ENCODE assay signal across 22 cellular contexts in the genomic region with DNA sequence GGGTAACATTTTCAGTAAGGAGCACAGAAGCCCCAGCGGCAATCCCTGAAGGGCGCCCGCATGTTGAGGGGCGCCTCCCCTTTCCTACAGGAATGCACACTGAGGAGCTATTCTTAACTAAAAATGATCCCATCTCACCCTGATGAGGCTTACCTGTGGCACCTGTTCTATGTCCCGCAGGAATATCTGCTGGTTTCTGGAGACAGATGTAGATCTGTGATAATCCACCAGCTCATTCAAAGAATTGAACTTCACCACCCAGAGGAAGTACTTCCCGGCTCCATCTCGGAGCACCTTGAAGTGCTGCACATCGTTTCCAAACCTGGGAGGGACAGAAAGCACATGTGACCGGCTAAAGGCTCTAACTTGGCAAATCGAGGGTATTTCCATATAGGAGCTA. TPM values are rescaled to one million over a fixed set of nuclear protein-coding genes. Genes with fewer than 3 reads are reported as not detected.
A peak's percentile ranks its signal among the peaks of the same experiment; 100 is the strongest.
DNase-seq lines count a peak whose midpoint lies in the region; ATAC-seq lines count a peak whose summit lies in the region.
"Had no signal": no experiment of that assay in that cellular context is flagged by ENCODE, and none has a peak within 500 bp of the region (broad histone marks: within the 10 kb centered on the region; RNA-seq: fewer than 3 reads in every experiment).

No MANE protein-coding gene starts in this region.

- H3K4me3 Mint-ChIP-seq in activated naive CD8-positive, alpha-beta T cell = no peak overlapping the region
- H3K4me3 Mint-ChIP-seq in activated naive CD8-positive, alpha-beta T cell treated with anti-CD3 and anti-CD28 coated beads, Interleukin-2, amount 50 U/mL, for 24 hours = no peak overlapping the region
- H3K4me3 Mint-ChIP-seq in IgD-negative memory B cell = no peak overlapping the region
- H3K4me3 Mint-ChIP-seq in activated T-helper 2 cell treated with anti-CD3 and anti-CD28 coated beads, Interferon-gamma antibody, Interleukin-2, Interleukin-4, amounts not matched to agents 10 μg/mL and 5 μg/mL and 100 μg/mL, durations not matched to agents 14 hours and 24 hours and 36 hours (ENCODE audit: low read depth) = no peak overlapping the region
- no peak overlapping the region for H3K4me3 Mint-ChIP-seq in activated CD4-positive, alpha-beta memory T cell treated with anti-CD3 and anti-CD28 coated beads for 36 hours
- H3K4me3 Mint-ChIP-seq: CD8-positive, alpha-beta T cell had no signal

- no peaks in the 10 kb centered on the region for H3K9me3 Mint-ChIP-seq in activated naive CD8-positive, alpha-beta T cell (ENCODE audit: low read depth)
- H3K9me3 Mint-ChIP-seq in activated naive CD8-positive, alpha-beta T cell treated with anti-CD3 and anti-CD28 coated beads, Interleukin-2, amount 50 U/mL, for 24 hours = no peaks in the 10 kb centered on the region
- no peaks in the 10 kb centered on the region for H3K9me3 Mint-ChIP-seq in IgD-negative memory B cell
- H3K9me3 Mint-ChIP-seq in activated T-helper 2 cell treated with anti-CD3 and anti-CD28 coated beads, Interferon-gamma antibody, Interleukin-2, Interleukin-4, amounts not matched to agents 10 μg/mL and 5 μg/mL and 100 μg/mL, durations not matched to agents 14 hours and 24 hours and 36 hours = no peaks in the 10 kb centered on the region
- no peaks in the 10 kb centered on the region for H3K9me3 Mint-ChIP-seq in activated CD4-positive, alpha-beta memory T cell treated with anti-CD3 and anti-CD28 coated beads for 36 hours
- H3K9me3 Mint-ChIP-seq: CD8-positive, alpha-beta T cell had no signal

- CTCF ChIA-PET in activated CD4-positive, alpha-beta memory T cell treated with anti-CD3 and anti-CD28 coated beads for 36 hours (lab: Charles Lee) = interaction anchor here (1.0 to 3.8 kb wide), 11 partner anchors 16 to 207 kb away, joined by 5 to 24 read pairs (median 11); partner anchors contain the start of genes GRB2 and SLC25A19

- ATAC-seq in activated naive CD8-positive, alpha-beta T cell treated with anti-CD3 and anti-CD28 coated beads, Interleukin-2, amount 50 U/mL, for 24 hours = no peak
- ATAC-seq: CD8-positive, alpha-beta T cell; HepG2; K562 had no signal

- H3K4me1 Mint-ChIP-seq in activated naive CD8-positive, alpha-beta T cell (ENCODE audit: low read depth) = peaks cover 20% of the 10 kb centered on the region
- peaks cover 26% of the 10 kb centered on the region for H3K4me1 Mint-ChIP-seq in activated naive CD8-positive, alpha-beta T cell treated with anti-CD3 and anti-CD28 coated beads, Interleukin-2, amount 50 U/mL, for 24 hours
- peaks cover 41 to 59% (median 48%) of the 10 kb centered on the region in 3 donors for H3K4me1 Mint-ChIP-seq in IgD-negative memory B cell
- peaks cover 24% of the 10 kb centered on the region for H3K4me1 Mint-ChIP-seq in activated T-helper 2 cell treated with anti-CD3 and anti-CD28 coated beads, Interferon-gamma antibody, Interleukin-2, Interleukin-4, amounts not matched to agents 10 μg/mL and 5 μg/mL and 100 μg/mL, durations not matched to agents 14 hours and 24 hours and 36 hours (ENCODE audit: low read depth)
- H3K4me1 Mint-ChIP-seq in activated CD4-positive, alpha-beta memory T cell treated with anti-CD3 and anti-CD28 coated beads for 36 hours (ENCODE audit: low read depth) = peaks cover 16% of the 10 kb centered on the region

- POLR2A ChIA-PET in activated CD4-positive, alpha-beta memory T cell treated with anti-CD3 and anti-CD28 coated beads for 36 hours (lab: Charles Lee) = no interaction called here

- no peaks in the 10 kb centered on the region for H3K27me3 Mint-ChIP-seq in activated naive CD8-positive, alpha-beta T cell
- no peaks in the 10 kb centered on the region for H3K27me3 Mint-ChIP-seq in activated naive CD8-positive, alpha-beta T cell treated with anti-CD3 and anti-CD28 coated beads, Interleukin-2, amount 50 U/mL, for 24 hours
- H3K27me3 Mint-ChIP-seq in IgD-negative memory B cell = no peaks in the 10 kb centered on the region
- no peaks in the 10 kb centered on the region for H3K27me3 Mint-ChIP-seq in activated T-helper 2 cell treated with anti-CD3 and anti-CD28 coated beads, Interferon-gamma antibody, Interleukin-2, Interleukin-4, amounts not matched to agents 10 μg/mL and 5 μg/mL and 100 μg/mL, durations not matched to agents 14 hours and 24 hours and 36 hours (ENCODE audit: low read depth)
- H3K27me3 Mint-ChIP-seq in activated CD4-positive, alpha-beta memory T cell treated with anti-CD3 and anti-CD28 coated beads for 36 hours = no peaks in the 10 kb centered on the region

- intact Hi-C loops in activated T-helper 2 cell treated with anti-CD3 and anti-CD28 coated beads, Interferon-gamma antibody, Interleukin-2, Interleukin-4, amounts not matched to agents 10 μg/mL and 5 μg/mL and 100 μg/mL, durations not matched to agents 14 hours and 24 hours and 36 hours (cut with micrococcal nuclease) = loop anchor here (5.0 kb wide), 1 partner anchor 46 kb away; no protein-coding TSS in a partner anchor
- intact Hi-C loops in posterior vena cava (cut with DNase I) = loop anchor here (5.0 kb wide), 2 partner anchors 91 to 201 kb away; no protein-coding TSS in a partner anchor
- intact Hi-C loops in activated CD4-positive, alpha-beta memory T cell treated with anti-CD3 and anti-CD28 coated beads for 36 hours (cut with micrococcal nuclease) = loop anchor here (5.0 kb wide), 1 partner anchor 41 kb away; no protein-coding TSS in a partner anchor

- no peaks in the 10 kb centered on the region for H3K36me3 Mint-ChIP-seq in activated naive CD8-positive, alpha-beta T cell
- H3K36me3 Mint-ChIP-seq in activated naive CD8-positive, alpha-beta T cell treated with anti-CD3 and anti-CD28 coated beads, Interleukin-2, amount 50 U/mL, for 24 hours (ENCODE audit: low read depth) = peaks cover 41% of the 10 kb centered on the region
- peaks cover 2% of the 10 kb centered on the region for H3K36me3 Mint-ChIP-seq in IgD-negative memory B cell
- H3K36me3 Mint-ChIP-seq in activated T-helper 2 cell treated with anti-CD3 and anti-CD28 coated beads, Interferon-gamma antibody, Interleukin-2, Interleukin-4, amounts not matched to agents 10 μg/mL and 5 μg/mL and 100 μg/mL, durations not matched to agents 14 hours and 24 hours and 36 hours (ENCODE audit: low read depth) = peaks cover 67% of the 10 kb centered on the region
- peaks cover 32% of the 10 kb centered on the region for H3K36me3 Mint-ChIP-seq in activated CD4-positive, alpha-beta memory T cell treated with anti-CD3 and anti-CD28 coated beads for 36 hours

- peak overlapping the region; percentile 34 for H3K27ac Mint-ChIP-seq in activated naive CD8-positive, alpha-beta T cell
- H3K27ac Mint-ChIP-seq in activated naive CD8-positive, alpha-beta T cell treated with anti-CD3 and anti-CD28 coated beads, Interleukin-2, amount 50 U/mL, for 24 hours = no peak overlapping the region
- H3K27ac Mint-ChIP-seq in IgD-negative memory B cell = peak overlapping the region; percentile 89 to 95 (median 92)
- H3K27ac Mint-ChIP-seq in activated T-helper 2 cell treated with anti-CD3 and anti-CD28 coated beads, Interferon-gamma antibody, Interleukin-2, Interleukin-4, amounts not matched to agents 10 μg/mL and 5 μg/mL and 100 μg/mL, durations not matched to agents 14 hours and 24 hours and 36 hours = peak overlapping the region; percentile 12
- H3K27ac Mint-ChIP-seq in activated CD4-positive, alpha-beta memory T cell treated with anti-CD3 and anti-CD28 coated beads for 36 hours = no peak overlapping the region
- H3K27ac Mint-ChIP-seq: CD8-positive, alpha-beta T cell had no signal

- DNase-seq in activated naive CD8-positive, alpha-beta T cell treated with anti-CD3 and anti-CD28 coated beads, Interleukin-2, amount 50 U/mL, for 24 hours = no peak
- no peak for DNase-seq in activated T-helper 2 cell treated with anti-CD3 and anti-CD28 coated beads, Interferon-gamma antibody, Interleukin-2, Interleukin-4, amounts not matched to agents 10 μg/mL and 5 μg/mL and 100 μg/mL, durations not matched to agents 14 hours and 24 hours and 36 hours (ENCODE audit: low spot score)
- DNase-seq in posterior vena cava (ENCODE audit: low spot score) = peak; percentile 16
- no peak for DNase-seq in activated naive CD4-positive, alpha-beta T cell (lab: John Stamatoyannopoulos, UW)
- no peak for DNase-seq in NCI-H2081 treated with DMSO at 0.1 percent for 48 hours (lab: John Stamatoyannopoulos, UW)
- DNase-seq in activated CD4-positive, alpha-beta memory T cell treated with anti-CD3 and anti-CD28 coated beads for 36 hours = no peak
- DNase-seq: Caco-2; CD8-positive, alpha-beta T cell; MV-4-11; NCI-H1105; NCI-H1436 treated with DMSO at 0.1 percent for 48 hours; NCI-H1930; NCI-H446 treated with DMSO at 0.1 percent for 48 hours; NCI-H526; NCI-H82; NK-92 treated with Interleukin-12 subunit alpha and Interleukin-12 subunit beta, amount 100 ng/mL, for 24 hours; RPMI8226; SHP77 had no signal

RNA-seq across cellular contexts. Expression of gene SLC25A19, which starts 32.3 kb away (rescaled TPM):
- 22.0 TPM for polyA plus RNA-seq in IgD-negative memory B cell
- 97.4 and 101 TPM in 2 replicates for total RNA-seq in activated T-helper 2 cell treated with anti-CD3 and anti-CD28 coated beads, Interferon-gamma antibody, Interleukin-2, Interleukin-4, amounts not matched to agents 10 μg/mL and 5 μg/mL and 100 μg/mL, durations not matched to agents 14 hours and 24 hours and 36 hours
- 10 to 100 TPM in 1 of 2 donors, 1 to 10 TPM in 1; 9.9 to 14.6 TPM for total RNA-seq in posterior vena cava
- total RNA-seq in activated CD4-positive, alpha-beta memory T cell treated with anti-CD3 and anti-CD28 coated beads for 36 hours = 10 to 100 TPM; 57.9 to 62.3 TPM

RNA-seq across cellular contexts. Expression of gene MIF4GD, which starts 50.5 kb away (rescaled TPM):
- 103 TPM for polyA plus RNA-seq in IgD-negative memory B cell
- 50.5 and 51.5 TPM in 2 replicates for total RNA-seq in activated T-helper 2 cell treated with anti-CD3 and anti-CD28 coated beads, Interferon-gamma antibody, Interleukin-2, Interleukin-4, amounts not matched to agents 10 μg/mL and 5 μg/mL and 100 μg/mL, durations not matched to agents 14 hours and 24 hours and 36 hours
- total RNA-seq in posterior vena cava = 10 to 100 TPM; 25.2 to 27.3 TPM
- total RNA-seq in activated CD4-positive, alpha-beta memory T cell treated with anti-CD3 and anti-CD28 coated beads for 36 hours = 10 to 100 TPM; 50.2 to 57.2 TPM

RNA-seq across cellular contexts. Expression of gene MRPS7, which starts 59.8 kb away (rescaled TPM):
- polyA plus RNA-seq in IgD-negative memory B cell = 101 TPM
- 99.4 and 101 TPM in 2 replicates for total RNA-seq in activated T-helper 2 cell treated with anti-CD3 and anti-CD28 coated beads, Interferon-gamma antibody, Interleukin-2, Interleukin-4, amounts not matched to agents 10 μg/mL and 5 μg/mL and 100 μg/mL, durations not matched to agents 14 hours and 24 hours and 36 hours
- 10 to 100 TPM; 25.0 to 30.9 TPM for total RNA-seq in posterior vena cava
- total RNA-seq in activated CD4-positive, alpha-beta memory T cell treated with anti-CD3 and anti-CD28 coated beads for 36 hours = 10 to 100 TPM; 72.9 to 76.1 TPM

Comparison
In these comparisons a context has a peak if more than half of its experiments do, and no peak if none do; other contexts are left out.
1. H3K27ac Mint-ChIP-seq: peak in activated naive CD8-positive, alpha-beta T cell (single experiment), IgD-negative memory B cell (3 of 3) and activated T-helper 2 cell treated with anti-CD3 and anti-CD28 coated beads, Interferon-gamma antibody, Interleukin-2, Interleukin-4, amounts not matched to agents 10 μg/mL and 5 μg/mL and 100 μg/mL, durations not matched to agents 14 hours and 24 hours and 36 hours (single experiment); none in activated naive CD8-positive, alpha-beta T cell treated with anti-CD3 and anti-CD28 coated beads, Interleukin-2, amount 50 U/mL, for 24 hours (single experiment) and activated CD4-positive, alpha-beta memory T cell treated with anti-CD3 and anti-CD28 coated beads for 36 hours (single experiment).